Comparison of ENCODE assay signal across 9 cellular contexts in genomic region chr1:9410737-9411297, GRCh38.
A peak's percentile ranks its signal among the peaks of the same experiment; 100 is the strongest.
DNase-seq lines count a peak whose midpoint lies in the region; ATAC-seq and TF ChIP-seq lines count a peak whose summit lies in the region.
"Had no signal": no experiment of that assay in that cellular context is flagged by ENCODE, and none has a peak within 500 bp of the region (broad histone marks: within the 10 kb centered on the region; RNA-seq: fewer than 3 reads in every experiment).

No MANE protein-coding gene starts in this region.

- H3K4me3 Mint-ChIP-seq in activated T-helper 1 cell treated with anti-CD3 and anti-CD28 coated beads, Interleukin-12 subunit alpha, Interleukin-12 subunit beta, Interleukin-2, Interleukin-4 antibody, amounts not matched to agents 30 ng/mL and 10 ng/mL and 1 ng/mL, durations not matched to agents 14 hours and 24 hours and 36 hours, result peak overlapping the region; percentile 0
- H3K4me3 Mint-ChIP-seq in memory B cell, result no peak overlapping the region

- H3K4me1 Mint-ChIP-seq in activated T-helper 1 cell treated with anti-CD3 and anti-CD28 coated beads, Interleukin-12 subunit alpha, Interleukin-12 subunit beta, Interleukin-2, Interleukin-4 antibody, amounts not matched to agents 30 ng/mL and 10 ng/mL and 1 ng/mL, durations not matched to agents 14 hours and 24 hours and 36 hours (ENCODE audit: low read depth), result peaks cover 36% of the 10 kb centered on the region
- peaks cover 30% of the 10 kb centered on the region for H3K4me1 Mint-ChIP-seq in memory B cell

- intact Hi-C loops in activated T-helper 1 cell treated with anti-CD3 and anti-CD28 coated beads, Interleukin-12 subunit alpha, Interleukin-12 subunit beta, Interleukin-2, Interleukin-4 antibody, amounts not matched to agents 30 ng/mL and 10 ng/mL and 1 ng/mL, durations not matched to agents 14 hours and 24 hours and 36 hours (cut with micrococcal nuclease), result loop anchor here (1.0 kb wide), 1 partner anchor 122 kb away; no protein-coding TSS in a partner anchor

- H3K27me3 ChIP-seq in DOHH2 (ENCODE audit: control insufficient read depth, low read length), result no peaks in the 10 kb centered on the region

- H3K36me3 Mint-ChIP-seq in activated T-helper 1 cell treated with anti-CD3 and anti-CD28 coated beads, Interleukin-12 subunit alpha, Interleukin-12 subunit beta, Interleukin-2, Interleukin-4 antibody, amounts not matched to agents 30 ng/mL and 10 ng/mL and 1 ng/mL, durations not matched to agents 14 hours and 24 hours and 36 hours (ENCODE audit: low read depth), result no peaks in the 10 kb centered on the region
- H3K36me3 Mint-ChIP-seq in memory B cell, result no peaks in the 10 kb centered on the region

- no peaks in the 10 kb centered on the region for H3K9me3 ChIP-seq in DOHH2 (ENCODE audit: control insufficient read depth, insufficient read depth, low read length)

- no peaks in the 10 kb centered on the region for H4K20me1 ChIP-seq in DOHH2 (ENCODE audit: control insufficient read depth, insufficient read depth, low read depth, low read length)

- no peaks in the 10 kb centered on the region for H3K9me3 Mint-ChIP-seq in activated T-helper 1 cell treated with anti-CD3 and anti-CD28 coated beads, Interleukin-12 subunit alpha, Interleukin-12 subunit beta, Interleukin-2, Interleukin-4 antibody, amounts not matched to agents 30 ng/mL and 10 ng/mL and 1 ng/mL, durations not matched to agents 14 hours and 24 hours and 36 hours
- peaks cover 3% of the 10 kb centered on the region for H3K9me3 Mint-ChIP-seq in memory B cell

- peaks cover 10% of the 10 kb centered on the region for H3K36me3 ChIP-seq in DOHH2 (ENCODE audit: control insufficient read depth, low read length)

- H3K4me3 ChIP-seq in DOHH2 (ENCODE audit: low read length), result peak overlapping the region; percentile 12; the same call in 1 of the 2 replicates

- H3K79me2 ChIP-seq in DOHH2 (ENCODE audit: control insufficient read depth, low read length), result peaks cover 28% of the 10 kb centered on the region

- peaks cover 3% of the 10 kb centered on the region for H3K27me3 Mint-ChIP-seq in activated T-helper 1 cell treated with anti-CD3 and anti-CD28 coated beads, Interleukin-12 subunit alpha, Interleukin-12 subunit beta, Interleukin-2, Interleukin-4 antibody, amounts not matched to agents 30 ng/mL and 10 ng/mL and 1 ng/mL, durations not matched to agents 14 hours and 24 hours and 36 hours (ENCODE audit: insufficient read depth)
- no peaks in the 10 kb centered on the region for H3K27me3 Mint-ChIP-seq in memory B cell

- H3K27ac Mint-ChIP-seq in activated T-helper 1 cell treated with anti-CD3 and anti-CD28 coated beads, Interleukin-12 subunit alpha, Interleukin-12 subunit beta, Interleukin-2, Interleukin-4 antibody, amounts not matched to agents 30 ng/mL and 10 ng/mL and 1 ng/mL, durations not matched to agents 14 hours and 24 hours and 36 hours, result peak overlapping the region; percentile 72
- H3K27ac Mint-ChIP-seq in memory B cell, result peak overlapping the region; percentile 48

- peak overlapping the region; percentile 56 for H3K27ac ChIP-seq in DOHH2 (ENCODE audit: low read depth, low read length)

- no peaks in the 10 kb centered on the region for H3K9me2 ChIP-seq in DOHH2 (replicated peaks; ENCODE audit: control insufficient read depth, low read length)

- H3K4me1 ChIP-seq in DOHH2 (ENCODE audit: control insufficient read depth, low read length), result peaks cover 68% of the 10 kb centered on the region

- H3K4me2 ChIP-seq in DOHH2 (ENCODE audit: low read length), result peak overlapping the region; percentile 10; the same call in 1 of the 2 replicates

- H3F3A ChIP-seq in DOHH2 (ENCODE audit: control insufficient read depth, insufficient read depth), result peaks cover 42% of the 10 kb centered on the region

- peak; percentile 24 for DNase-seq in HT-29 (ENCODE audit: low spot score)
- peak; percentile 11 for DNase-seq in activated T-helper 1 cell treated with anti-CD3 and anti-CD28 coated beads, Interleukin-12 subunit alpha, Interleukin-12 subunit beta, Interleukin-2, Interleukin-4 antibody, amounts not matched to agents 30 ng/mL and 10 ng/mL and 1 ng/mL, durations not matched to agents 14 hours and 24 hours and 36 hours (ENCODE audit: low spot score)
- DNase-seq in memory B cell (ENCODE audit: low spot score in 2 of 2), result no peak
- DNase-seq in stimulated activated naive CD4-positive, alpha-beta T cell treated with Interleukin-2 at 50 U/mL for 16 hours (lab: John Stamatoyannopoulos, UW), result no peak
- DNase-seq in anterior cingulate cortex (lab: John Stamatoyannopoulos, UW), result no peak
- DNase-seq in COLO668 (lab: John Stamatoyannopoulos, UW; ENCODE audit: unreplicated experiment), result no peak
- DNase-seq: amniotic stem cell had no signal

- peak; percentile 52 for ATAC-seq in memory B cell (ENCODE audit: low read depth)
- ATAC-seq in HG02798 (IDR thresholded peaks at IDR 0.05; ENCODE audit: poor library complexity, unreplicated experiment), result no peak

- TF ChIP-seq CTCF in DOHH2 (IDR thresholded peaks at IDR 0.05; ENCODE audit: low read depth, low read length, poor library complexity, severe bottlenecking), result no peak

Comparison
In these comparisons a context has a peak if more than half of its experiments do, and no peak if none do; other contexts are left out.
1. DNase-seq: peak in HT-29 (single experiment) and activated T-helper 1 cell treated with anti-CD3 and anti-CD28 coated beads, Interleukin-12 subunit alpha, Interleukin-12 subunit beta, Interleukin-2, Interleukin-4 antibody, amounts not matched to agents 30 ng/mL and 10 ng/mL and 1 ng/mL, durations not matched to agents 14 hours and 24 hours and 36 hours (single experiment); none in memory B cell (0 of 2), stimulated activated naive CD4-positive, alpha-beta T cell treated with Interleukin-2 at 50 U/mL for 16 hours (single experiment), anterior cingulate cortex (0 of 58) and COLO668 (single experiment).